In genomic region chr3:56802411-56802745, GRCh38 we compare ENCODE assay signal across 8 cellular contexts. TPM values are rescaled to one million over a fixed set of nuclear protein-coding genes. Genes with fewer than 3 reads are reported as not detected.
DNase-seq lines count a peak whose midpoint lies in the region; ATAC-seq and TF ChIP-seq lines count a peak whose summit lies in the region.

No MANE protein-coding gene starts in this region.

- peaks cover 0 to 45% of the 10 kb centered on the region in 2 donors for H3K4me1 ChIP-seq in right atrium auricular region
- H3K4me1 ChIP-seq in mesodermal cell (ENCODE audit: control insufficient read depth, insufficient read depth, low read length, poor library complexity, severe bottlenecking), result peaks cover 3% of the 10 kb centered on the region
- no peaks in the 10 kb centered on the region for H3K4me1 ChIP-seq in uterus

- peak overlapping the region in 1 of 2 donors; percentile 80 for H3K27ac ChIP-seq in right atrium auricular region
- no peak overlapping the region for H3K27ac ChIP-seq in mesodermal cell (ENCODE audit: low read depth, low read length, severe bottlenecking)
- peak overlapping the region; percentile 78 to 82 for H3K27ac ChIP-seq in uterus

- in situ Hi-C loops in astrocyte of the cerebellum (cut with HindIII; ENCODE audit: low sequenced_read_pairs), result no loop called here

- no peak for ATAC-seq in left cardiac atrium

- no peak for TF ChIP-seq POLR2A in uterus (IDR thresholded peaks at IDR 0.05)

- no peak for TF ChIP-seq CTCF in right atrium auricular region (IDR thresholded peaks at IDR 0.05)
- TF ChIP-seq CTCF in astrocyte of the cerebellum (IDR thresholded peaks at IDR 0.05; ENCODE audit: low read depth, low read length, missing control alignments), result no peak
- no peak for TF ChIP-seq CTCF in uterus (IDR thresholded peaks at IDR 0.05)

- no peak for DNase-seq in right atrium auricular region (ENCODE audit: low spot score)
- no peak for DNase-seq in left cardiac atrium
- no peak for DNase-seq in astrocyte of the cerebellum (ENCODE audit: low read depth)
- no peak for DNase-seq in uterus
- no peak for DNase-seq in amygdala (lab: John Stamatoyannopoulos, UW)
- no peak for DNase-seq in AML-193 (lab: John Stamatoyannopoulos, UW)
- DNase-seq in NCI-H82 (lab: John Stamatoyannopoulos, UW), result no peak

- intact Hi-C loops in left cardiac atrium (cut with DNase I), result loop anchor here (5.0 to 10.0 kb wide), 4 partner anchors 45 to 185 kb away; no protein-coding TSS in a partner anchor
- intact Hi-C loops in uterus (cut with DNase I; ENCODE audit: low total_unique reads), result loop anchor here (5.0 to 10.0 kb wide), 2 partner anchors 100 to 182 kb away; no protein-coding TSS in a partner anchor

- H3K4me3 ChIP-seq in right atrium auricular region (peak overlapping the region; percentile 79 to 86), astrocyte of the cerebellum (ENCODE audit: low read depth, low read length) (peak overlapping the region; percentile 70), mesodermal cell (ENCODE audit: extremely low read depth, insufficient read depth, low read length, poor library complexity, severe bottlenecking) (peak overlapping the region; percentile 53), uterus (peak overlapping the region; percentile 69 to 81)

- WGBS in mesodermal cell (ENCODE audit: insufficient coverage in 2 of 2), 2 experiments, result 70 to 80% methylated on average over 6 to 7 of the region's 7 CpGs

- H3K27me3 ChIP-seq in right atrium auricular region (no peaks in the 10 kb centered on the region), uterus (no peaks in the 10 kb centered on the region)

- H3K9me3 ChIP-seq in right atrium auricular region (no peaks in the 10 kb centered on the region), mesodermal cell (ENCODE audit: control insufficient read depth, low read length) (no peaks in the 10 kb centered on the region), uterus (no peaks in the 10 kb centered on the region)

- H3K36me3 ChIP-seq in right atrium auricular region (no peaks in the 10 kb centered on the region), mesodermal cell (ENCODE audit: control insufficient read depth, insufficient read depth, low read length) (no peaks in the 10 kb centered on the region), uterus (no peaks in the 10 kb centered on the region)

RNA-seq across cellular contexts. Expression of gene ARHGEF3, which starts 0.6 kb away (rescaled TPM):
- total RNA-seq in right atrium auricular region (10 to 100 TPM; 16.1 to 21.7 TPM), left cardiac atrium (10 to 100 TPM; 11.9 to 16.8 TPM), uterus (10 to 100 TPM; 15.9 to 79.4 (median 44.8) TPM)
- polyA plus RNA-seq in mesodermal cell (2013, experiment 1 of 2), result 28.3 TPM
- polyA plus RNA-seq in mesodermal cell (2013, experiment 2 of 2), result 29.1 TPM
